In the genomic region with DNA sequence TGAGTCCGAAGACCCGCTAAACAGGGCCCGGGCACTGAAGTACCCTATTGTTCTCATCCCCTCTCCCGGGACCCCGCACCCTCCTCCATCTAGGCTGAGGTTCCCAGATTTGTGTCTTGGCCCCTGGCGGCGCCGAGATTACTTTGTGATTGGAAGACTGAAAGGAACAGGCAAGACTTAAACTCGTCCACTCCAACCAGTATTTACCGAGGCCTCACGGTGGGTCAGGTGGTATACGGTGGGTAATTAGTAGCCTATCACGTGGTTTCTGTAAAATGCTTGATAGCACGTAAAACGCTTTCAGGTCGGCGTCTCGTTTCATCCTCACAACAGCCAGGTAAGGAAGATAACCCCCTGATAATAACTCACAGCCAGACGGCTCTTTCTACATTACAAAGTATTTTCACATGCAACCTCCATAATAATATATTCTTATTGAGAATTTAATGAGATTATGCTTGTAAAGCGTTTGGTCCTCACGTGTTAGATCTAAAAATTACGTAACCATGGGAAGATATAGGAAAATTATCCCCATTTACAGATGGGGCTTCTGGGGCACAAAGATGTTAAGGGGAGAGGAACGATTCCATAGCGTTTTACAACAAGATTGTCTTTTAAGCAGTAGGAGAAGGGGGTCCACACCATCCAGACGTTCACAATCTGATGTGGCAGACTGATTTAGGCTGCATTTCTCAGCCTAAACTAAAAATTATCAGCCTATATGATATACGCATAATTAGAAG, we compare ENCODE assay signal across 8 cellular contexts. TPM values are rescaled to one million over a fixed set of nuclear protein-coding genes. Genes with fewer than 3 reads are reported as not detected.
A peak's percentile ranks its signal among the peaks of the same experiment; 100 is the strongest.
DNase-seq lines count a peak whose midpoint lies in the region; ATAC-seq and TF ChIP-seq lines count a peak whose summit lies in the region.

No MANE protein-coding gene starts in this region.

- H3K4me1 ChIP-seq in BLaER1 treated with 17β-estradiol and CSF1 and Interleukin-3, amounts not matched to agents 10 nM and 100 nM, result peaks cover 30 to 48% (median 37%) of the 10 kb centered on the region in 10 experiments
- H3K4me1 ChIP-seq in mesodermal cell (ENCODE audit: control insufficient read depth, insufficient read depth, low read length, poor library complexity, severe bottlenecking) (peaks cover 12% of the 10 kb centered on the region), stomach smooth muscle (ENCODE audit: control insufficient read depth, insufficient read depth, low read length) (peaks cover 18% of the 10 kb centered on the region)

- H3K9me3 Mint-ChIP-seq in activated CD4-positive, alpha-beta T cell treated with anti-CD3 and anti-CD28 coated beads, Interleukin-2, amount 10 ng/mL, durations not matched to agents 24 days and 14 days, result peaks cover 4% of the 10 kb centered on the region
- no peaks in the 10 kb centered on the region for H3K9me3 Mint-ChIP-seq in endothelial cell (ENCODE audit: unreplicated experiment)

- peaks cover 0 to 17% (median 12%) of the 10 kb centered on the region in 11 experiments; a peak in 14 of 22 replicates for H3K36me3 ChIP-seq in BLaER1 treated with 17β-estradiol and CSF1 and Interleukin-3, amounts not matched to agents 10 nM and 100 nM
- H3K36me3 ChIP-seq in mesodermal cell (ENCODE audit: control insufficient read depth, insufficient read depth, low read length) (peaks cover 25% of the 10 kb centered on the region), stomach smooth muscle (ENCODE audit: control insufficient read depth in 2 of 2, insufficient read depth in 2 of 2, low read length in 2 of 2) (no peaks in the 10 kb centered on the region)

- peaks cover 2% of the 10 kb centered on the region for H3K27me3 Mint-ChIP-seq in activated CD4-positive, alpha-beta T cell treated with anti-CD3 and anti-CD28 coated beads, Interleukin-2, amount 10 ng/mL, durations not matched to agents 24 days and 14 days
- peaks cover 11% of the 10 kb centered on the region for H3K27me3 Mint-ChIP-seq in endothelial cell (ENCODE audit: unreplicated experiment)

- peak overlapping the region; percentile 79 to 97 (median 88) for H3K4me3 ChIP-seq in BLaER1 treated with 17β-estradiol and CSF1 and Interleukin-3, amounts not matched to agents 10 nM and 100 nM
- peak overlapping the region; percentile 94 for H3K4me3 ChIP-seq in mesodermal cell (ENCODE audit: extremely low read depth, insufficient read depth, low read length, poor library complexity, severe bottlenecking)
- H3K4me3 ChIP-seq in stomach smooth muscle (ENCODE audit: low read length in 2 of 2), result peak overlapping the region; percentile 88 to 91

- H3K4me1 Mint-ChIP-seq in activated CD4-positive, alpha-beta T cell treated with anti-CD3 and anti-CD28 coated beads, Interleukin-2, amount 10 ng/mL, durations not matched to agents 24 days and 14 days, result peaks cover 24% of the 10 kb centered on the region
- H3K4me1 Mint-ChIP-seq in endothelial cell (ENCODE audit: unreplicated experiment), result peaks cover 34% of the 10 kb centered on the region

- H3K36me3 Mint-ChIP-seq in activated CD4-positive, alpha-beta T cell treated with anti-CD3 and anti-CD28 coated beads, Interleukin-2, amount 10 ng/mL, durations not matched to agents 24 days and 14 days (ENCODE audit: low read depth), result peaks cover 12% of the 10 kb centered on the region
- H3K36me3 Mint-ChIP-seq in endothelial cell (ENCODE audit: low read depth, unreplicated experiment), result peaks cover 10% of the 10 kb centered on the region

- peaks cover 5 to 40% (median 27%) of the 10 kb centered on the region in 11 experiments; a peak in 15 of 22 replicates for H4K20me1 ChIP-seq in BLaER1 treated with 17β-estradiol and CSF1 and Interleukin-3, amounts not matched to agents 10 nM and 100 nM

- peak; percentile 54 for DNase-seq in NCI-H2171 (lab: John Stamatoyannopoulos, UW)
- peak; percentile 84 for DNase-seq in activated CD4-positive, alpha-beta T cell treated with anti-CD3 and anti-CD28 coated beads, Interleukin-2, amount 10 ng/mL, durations not matched to agents 24 days and 14 days
- DNase-seq in endothelial cell (ENCODE audit: low spot score), result peak; percentile 63

- H3K4me3 Mint-ChIP-seq in activated CD4-positive, alpha-beta T cell treated with anti-CD3 and anti-CD28 coated beads, Interleukin-2, amount 10 ng/mL, durations not matched to agents 24 days and 14 days, result peak overlapping the region; percentile 97
- H3K4me3 Mint-ChIP-seq in endothelial cell (ENCODE audit: unreplicated experiment), result peak overlapping the region; percentile 98

- intact Hi-C loops in activated CD4-positive, alpha-beta T cell treated with anti-CD3 and anti-CD28 coated beads, Interleukin-2, amount 10 ng/mL, durations not matched to agents 24 days and 14 days (cut with micrococcal nuclease), result loop anchor here (1.0 to 5.0 kb wide), 6 partner anchors 22 to 471 kb away; a partner anchor contains a TSS

- peaks cover 0 to 3% (median 0%) of the 10 kb centered on the region in 11 experiments; a peak in 2 of 22 replicates for H3K9me3 ChIP-seq in BLaER1 treated with 17β-estradiol and CSF1 and Interleukin-3, amounts not matched to agents 10 nM and 100 nM (replicated peaks in 1 of 11)
- H3K9me3 ChIP-seq in mesodermal cell (ENCODE audit: control insufficient read depth, low read length), result no peaks in the 10 kb centered on the region
- H3K9me3 ChIP-seq in stomach smooth muscle (ENCODE audit: control insufficient read depth in 2 of 2, low read length in 2 of 2), result no peaks in the 10 kb centered on the region

- whole genome bisulfite sequencing in mesodermal cell (ENCODE audit: insufficient coverage in 2 of 2), 2 experiments, result 6 to 8% methylated on average over 3 to 4 of the region's 26 CpGs

- H3K27ac ChIP-seq in BLaER1 treated with 17β-estradiol and CSF1 and Interleukin-3, amounts not matched to agents 10 nM and 100 nM, result peak overlapping the region; percentile 80 to 95 (median 91)
- H3K27ac ChIP-seq in mesodermal cell (ENCODE audit: low read depth, low read length, severe bottlenecking) (peak overlapping the region; percentile 99), stomach smooth muscle (ENCODE audit: low read length) (peak overlapping the region; percentile 92)

- ATAC-seq in GM18909 (IDR thresholded peaks at IDR 0.05; ENCODE audit: poor library complexity, unreplicated experiment), result peak; percentile 69
- peak; percentile 50 for ATAC-seq in HG03108 (IDR thresholded peaks at IDR 0.05; ENCODE audit: unreplicated experiment)

- no peaks in the 10 kb centered on the region for H3K27me3 ChIP-seq in BLaER1 treated with 17β-estradiol and CSF1 and Interleukin-3, amounts not matched to agents 10 nM and 100 nM
- no peaks in the 10 kb centered on the region for H3K27me3 ChIP-seq in stomach smooth muscle (ENCODE audit: control insufficient read depth in 1 of 2, insufficient read depth in 2 of 2, low read length in 2 of 2)

- peak overlapping the region; percentile 96 for H3K27ac Mint-ChIP-seq in activated CD4-positive, alpha-beta T cell treated with anti-CD3 and anti-CD28 coated beads, Interleukin-2, amount 10 ng/mL, durations not matched to agents 24 days and 14 days
- peak overlapping the region; percentile 93 for H3K27ac Mint-ChIP-seq in endothelial cell (ENCODE audit: unreplicated experiment)

- TF ChIP-seq CTCF in endothelial cell (IDR thresholded peaks at IDR 0.05; ENCODE audit: unreplicated experiment), result no peak

- H3K9ac ChIP-seq in BLaER1 treated with 17β-estradiol and CSF1 and Interleukin-3, amounts not matched to agents 10 nM and 100 nM, result peak overlapping the region; percentile 84 to 95 (median 92)
- peak overlapping the region; percentile 95 to 98 for H3K9ac ChIP-seq in stomach smooth muscle (ENCODE audit: low read length in 2 of 2)

- peak overlapping the region; percentile 81 to 96 (median 91) for H3K4me2 ChIP-seq in BLaER1 treated with 17β-estradiol and CSF1 and Interleukin-3, amounts not matched to agents 10 nM and 100 nM

RNA-seq across cellular contexts. Expression of a gene that starts 0.6 kb away (rescaled TPM):
- total RNA-seq in activated CD4-positive, alpha-beta T cell treated with anti-CD3 and anti-CD28 coated beads, Interleukin-2, amount 10 ng/mL, durations not matched to agents 24 days and 14 days, result 30.3 and 35.3 TPM in 2 replicates
- total RNA-seq in endothelial cell (ENCODE audit: unreplicated experiment), result 84.6 TPM
- 61.1 TPM for polyA plus RNA-seq in mesodermal cell (2013, experiment 1 of 2)
- polyA plus RNA-seq in mesodermal cell (2013, experiment 2 of 2), result 63.0 TPM

Comparison
In these comparisons a context has a peak if more than half of its experiments do, and no peak if none do; other contexts are left out.
1. Peak in every context shown above with its lines: DNase-seq, ATAC-seq, H3K4me3 ChIP-seq and H3K27ac ChIP-seq.